8 cellular contexts compared by ENCODE assay signal in genomic region chr2:86720541-86721320, GRCh38. TPM values are rescaled to one million over a fixed set of nuclear protein-coding genes. Genes with fewer than 3 reads are reported as not detected.
DNase-seq lines count a peak whose midpoint lies in the region; ATAC-seq and TF ChIP-seq lines count a peak whose summit lies in the region.
"Not testable (repeated sequence)": the region's sequence is repeated elsewhere in the genome, so short reads cannot be mapped to it uniquely, and the experiment has no call there.

No MANE protein-coding gene starts in this region.

- ATAC-seq in GM19438 (IDR thresholded peaks at IDR 0.05; ENCODE audit: low read depth, unreplicated experiment) (peak; percentile 31), HG03280 (IDR thresholded peaks at IDR 0.05; ENCODE audit: unreplicated experiment) (peak; percentile 24)

- peak overlapping the region; percentile 91 for H3K27ac ChIP-seq in mesodermal cell (ENCODE audit: low read depth, low read length, severe bottlenecking)

- H3K4me1 ChIP-seq in mesodermal cell (ENCODE audit: control insufficient read depth, insufficient read depth, low read length, poor library complexity, severe bottlenecking), result not testable (repeated sequence)

- H3K4me3 ChIP-seq in AG10803 (ENCODE audit: low read length), result peak overlapping the region; percentile 62
- H3K4me3 ChIP-seq in epithelial cell of proximal tubule (ENCODE audit: low read depth, low read length), result peak overlapping the region; percentile 65
- peak overlapping the region; percentile 49 for H3K4me3 ChIP-seq in mesodermal cell (ENCODE audit: extremely low read depth, insufficient read depth, low read length, poor library complexity, severe bottlenecking)

- WGBS in mesodermal cell (ENCODE audit: insufficient coverage in 2 of 2), 2 experiments, result 0% methylated on average over 8 to 15 of the region's 85 CpGs

- TF ChIP-seq CTCF in AG10803 (conservative IDR thresholded peaks at IDR 0.05; ENCODE audit: low read length); epithelial cell of proximal tubule (conservative IDR thresholded peaks at IDR 0.05; ENCODE audit: low read depth, low read length): not testable (repeated sequence)

- H3K9me3 ChIP-seq in mesodermal cell (ENCODE audit: control insufficient read depth, low read length), result not testable (repeated sequence)

- peak; percentile 36 for DNase-seq in AG10803 (ENCODE audit: low read depth)
- DNase-seq in RPMI7951 (ENCODE audit: low read depth), result peak; percentile 49
- DNase-seq in activated T-helper 1 cell treated with anti-CD3 and anti-CD28 coated beads, Interleukin-2, amount 50 U/mL, for 16 hours (ENCODE audit: low read depth in 1 of 2, low spot score in 1 of 2), result peak; percentile 25 to 26
- DNase-seq in epithelial cell of proximal tubule (ENCODE audit: low read depth), result not testable (repeated sequence)
- peak; percentile 58 for DNase-seq in stimulated activated CD4-positive, alpha-beta T cell treated with anti-CD3 and anti-CD28 coated beads, Interleukin-4, amount 100 ng/mL, for 1 hour

- H3K36me3 ChIP-seq in mesodermal cell (ENCODE audit: control insufficient read depth, insufficient read depth, low read length), result not testable (repeated sequence)

RNA-seq across cellular contexts. Expression of gene RMND5A, which starts 0.6 kb away (rescaled TPM):
- 19.5 and 22.2 TPM in 2 replicates for total RNA-seq in RPMI7951 (2014; rRNA removed; shearing (Covaris generic))
- 19.5 and 20.5 TPM in 2 replicates for total RNA-seq in epithelial cell of proximal tubule
- polyA plus RNA-seq in mesodermal cell (2013, experiment 1 of 2), result 25.4 TPM
- 22.6 TPM for polyA plus RNA-seq in mesodermal cell (2013, experiment 2 of 2)
